In genomic region chrX:49995021-49995731, GRCh38 we compare ENCODE assay signal across 11 cellular contexts.
DNase-seq lines count a peak whose midpoint lies in the region; ATAC-seq and TF ChIP-seq lines count a peak whose summit lies in the region.
"Had no signal": no experiment of that assay in that cellular context is flagged by ENCODE, and none has a peak within 500 bp of the region (broad histone marks: within the 10 kb centered on the region; RNA-seq: fewer than 3 reads in every experiment).

No MANE protein-coding gene starts in this region.

- TF ChIP-seq CTCF in HFF-Myc (IDR thresholded peaks at IDR 0.05; ENCODE audit: low read depth, low read length, missing control alignments), result no peak

- no peak overlapping the region for H3K4me3 ChIP-seq in HFF-Myc (replicated peaks; ENCODE audit: low read depth, low read length)

- DNase-seq in HFF-Myc (ENCODE audit: extremely low read depth, low read depth) (peak; percentile 26), foreskin melanocyte (peak; percentile 88), stromal cell of bone marrow (ENCODE audit: low read depth) (peak; percentile 17), germinal center (ENCODE audit: low spot score) (no peak), SK-N-DZ (ENCODE audit: low spot score) (no peak)
- DNase-seq: activated CD8-positive, alpha-beta memory T cell treated with anti-CD3 and anti-CD28 coated beads, Interleukin-2, amount 50 U/mL, for 48 hours; NCI-H446 treated with DMSO at 0.1 percent for 48 hours; stimulated activated CD4-positive, alpha-beta T cell treated with anti-CD3 and anti-CD28 coated beads, Interleukin-2, amount 100 ng/mL, for 48 hours; substantia nigra had no signal

- ATAC-seq in SK-N-SH treated with all-trans-retinoic acid at 6 μM for 48 hours (peak; percentile 94), HG03196 (IDR thresholded peaks at IDR 0.05; ENCODE audit: unreplicated experiment) (no peak)

TF ChIP-seq in SK-N-SH treated with all-trans-retinoic acid at 6 μM for 48 hours, 23 proteins besides CTCF, POLR2A, EP300 and RAD21:
- TF ChIP-seq PPARA (CRISPR knock-in tag; IDR thresholded peaks at IDR 0.05; ENCODE audit: borderline replicate concordance) (no peak), ISL1 (CRISPR knock-in tag; IDR thresholded peaks at IDR 0.05) (peak; percentile 50)

Comparison
In these comparisons a context has a peak if more than half of its experiments do, and no peak if none do; other contexts are left out.
1. DNase-seq: peak in HFF-Myc (single experiment), foreskin melanocyte (single experiment) and stromal cell of bone marrow (single experiment); none in germinal center (single experiment) and SK-N-DZ (single experiment).